8 cellular contexts compared by ENCODE assay signal in genomic region chr3:101850327-101851048, GRCh38. TPM values are rescaled to one million over a fixed set of nuclear protein-coding genes. Genes with fewer than 3 reads are reported as not detected.
A peak's percentile ranks its signal among the peaks of the same experiment; 100 is the strongest.
DNase-seq lines count a peak whose midpoint lies in the region; ATAC-seq, FAIRE-seq and TF ChIP-seq lines count a peak whose summit lies in the region.

No MANE protein-coding gene starts in this region.

- 4 to 6% methylated on average over 15 to 19 of the region's 19 CpGs for WGBS in endodermal cell (ENCODE audit: insufficient coverage in 1 of 2, insufficient read length in 1 of 2), 2 experiments

- H3K4me2 ChIP-seq in KMS-11, result peak overlapping the region; percentile 63

- H3K4me1 Mint-ChIP-seq in endodermal cell, result peaks cover 18% of the 10 kb centered on the region

- H3K27ac ChIP-seq in KMS-11 (peak overlapping the region; percentile 72), endodermal cell (ENCODE audit: low read depth, low read length) (no peak overlapping the region)

- H3K4me1 ChIP-seq in KMS-11 (ENCODE audit: low read depth, poor library complexity, severe bottlenecking) (peaks cover 36% of the 10 kb centered on the region), endodermal cell (ENCODE audit: control insufficient read depth, insufficient read depth, low read length) (no peaks in the 10 kb centered on the region), neuron (ENCODE audit: insufficient read depth, low read length) (peaks cover 9% of the 10 kb centered on the region)

- H3K9me3 ChIP-seq in endodermal cell (ENCODE audit: control insufficient read depth, low read length) (no peaks in the 10 kb centered on the region), neuron (ENCODE audit: low read length) (no peaks in the 10 kb centered on the region)

- no peaks in the 10 kb centered on the region for H3K27me3 ChIP-seq in KMS-11 (ENCODE audit: insufficient read depth, low read depth)
- no peaks in the 10 kb centered on the region for H3K27me3 ChIP-seq in endodermal cell (ENCODE audit: control insufficient read depth, insufficient read depth, low read length, poor library complexity, severe bottlenecking)
- no peaks in the 10 kb centered on the region for H3K27me3 ChIP-seq in neuron (ENCODE audit: insufficient read depth, low read length)

- no peaks in the 10 kb centered on the region for H3K9me3 Mint-ChIP-seq in endodermal cell

- no peaks in the 10 kb centered on the region for H3K27me3 Mint-ChIP-seq in endodermal cell (ENCODE audit: insufficient read depth)

- H3K27ac Mint-ChIP-seq in endodermal cell, result peak overlapping the region; percentile 93

- DNase-seq in AG08395 (ENCODE audit: low spot score) (peak; percentile 55), endodermal cell (no peak), HTR-8/SVneo (ENCODE audit: insufficient read length, low spot score) (no peak)
- DNase-seq in activated CD4-positive, alpha-beta T cell treated with anti-CD3 and anti-CD28 coated beads for 48 hours, result peak; percentile 56

- H3K36me3 Mint-ChIP-seq in endodermal cell (ENCODE audit: low read depth), result peaks cover 31% of the 10 kb centered on the region

- H3K4me3 Mint-ChIP-seq in endodermal cell, result peak overlapping the region; percentile 89

- no peaks in the 10 kb centered on the region for H4K20me1 ChIP-seq in KMS-11 (ENCODE audit: insufficient read depth)

- FAIRE-seq in HTR-8/SVneo (lab: Jason Lieb, UNC), result no peak

- H3K9ac ChIP-seq in KMS-11 (peak overlapping the region; percentile 82), endodermal cell (ENCODE audit: extremely low read depth, low read length, poor library complexity, severe bottlenecking) (peak overlapping the region; percentile 58)

- peaks cover 8% of the 10 kb centered on the region; the same call in 1 of the 2 replicates for H3K36me3 ChIP-seq in KMS-11 (ENCODE audit: insufficient read depth)
- H3K36me3 ChIP-seq in endodermal cell (ENCODE audit: control insufficient read depth, insufficient read depth, low read length), result peaks cover 34% of the 10 kb centered on the region
- H3K36me3 ChIP-seq in neuron (ENCODE audit: insufficient read depth, low read length), result peaks cover 32% of the 10 kb centered on the region

- peak overlapping the region; percentile 34 for H2AFZ ChIP-seq in KMS-11 (ENCODE audit: low read depth)
- peak overlapping the region; percentile 98 for H2AFZ ChIP-seq in neuron (ENCODE audit: low read depth, low read length)

- no peak for TF ChIP-seq CTCF in KMS-11 (conservative IDR thresholded peaks at IDR 0.05; ENCODE audit: low read depth, low read length)
- TF ChIP-seq CTCF in endodermal cell (conservative IDR thresholded peaks at IDR 0.05), result no peak

- peaks cover 21% of the 10 kb centered on the region; the same call in 1 of the 2 replicates for H3K79me2 ChIP-seq in KMS-11 (ENCODE audit: insufficient read depth, low read depth)

- ATAC-seq in GM18907 (IDR thresholded peaks at IDR 0.05; ENCODE audit: unreplicated experiment) (peak; percentile 36), GM19467 (IDR thresholded peaks at IDR 0.05; ENCODE audit: unreplicated experiment) (no peak)

- peak overlapping the region; percentile 95 for H3K4me3 ChIP-seq in KMS-11 (IDR thresholded peaks at IDR 0.05; ENCODE audit: insufficient read depth, low read depth, low read length)
- peak overlapping the region; percentile 95 for H3K4me3 ChIP-seq in endodermal cell (ENCODE audit: low read length)
- peak overlapping the region; percentile 88 for H3K4me3 ChIP-seq in neuron (ENCODE audit: low read length)

RNA-seq across cellular contexts. Expression of gene NFKBIZ, which starts 1.2 kb away (rescaled TPM):
- 1 to 10 TPM; 5.9 to 6.6 TPM for total RNA-seq in endodermal cell
- polyA plus RNA-seq in endodermal cell (2013, experiment 1 of 2), result 4.8 TPM
- polyA plus RNA-seq in endodermal cell (2013, experiment 2 of 2), result 4.6 TPM

Comparison
In these comparisons a context has a peak if more than half of its experiments do, and no peak if none do; other contexts are left out.
1. DNase-seq: peak in AG08395 (single experiment) and activated CD4-positive, alpha-beta T cell treated with anti-CD3 and anti-CD28 coated beads for 48 hours (single experiment); none in endodermal cell (single experiment) and HTR-8/SVneo (single experiment).
2. Peak in every context shown above with its lines, with median percentiles within 50 percentile points of each other: H3K4me3 ChIP-seq.